13 cellular contexts compared by ENCODE assay signal in genomic region chr17:18643124-18643523, GRCh38. TPM values are rescaled to one million over a fixed set of nuclear protein-coding genes. Genes with fewer than 3 reads are reported as not detected.
"Had no signal": no experiment of that assay in that cellular context is flagged by ENCODE, and none has a peak within 500 bp of the region (broad histone marks: within the 10 kb centered on the region; RNA-seq: fewer than 3 reads in every experiment).

No MANE protein-coding gene starts in this region.

RNA-seq across cellular contexts. Expression of gene TBC1D28, which starts 1.1 kb away (rescaled TPM):
- total RNA-seq: activated CD4-positive, alpha-beta memory T cell treated with anti-CD3 and anti-CD28 coated beads, Interleukin-2, amount 10 ng/mL, durations not matched to agents 7 days and 5 days; activated CD4-positive, alpha-beta T cell treated with anti-CD3 and anti-CD28 coated beads for 36 hours; activated CD4-positive, alpha-beta T cell treated with anti-CD3 and anti-CD28 coated beads, Interleukin-2, amount 10 ng/mL, durations not matched to agents 7 days and 5 days; activated CD8-positive, alpha-beta memory T cell treated with anti-CD3 and anti-CD28 coated beads, Interleukin-2, amount 10 ng/mL, durations not matched to agents 7 days and 5 days; activated CD8-positive, alpha-beta T cell treated with anti-CD3 and anti-CD28 coated beads, Interleukin-2, amount 10 ng/mL, durations not matched to agents 7 days and 5 days; activated naive CD8-positive, alpha-beta T cell treated with anti-CD3 and anti-CD28 coated beads, Interleukin-2, amount 10 ng/mL, durations not matched to agents 7 days and 5 days; activated T-helper 2 cell treated with anti-CD3 and anti-CD28 coated beads, Interferon-gamma antibody, Interleukin-2, Interleukin-4, amounts not matched to agents 10 μg/mL and 5 μg/mL and 100 μg/mL, durations not matched to agents 14 hours and 24 hours and 36 hours; ascending aorta; cardiac muscle cell; chondrocyte; T-helper 17 cell; T-helper 2 cell treated with Interferon-gamma antibody and Interleukin-4, amounts not matched to agents 100 ng/mL and 5 ng/mL, for 36 hours had no signal
- polyA plus RNA-seq: adipose tissue, cardiac muscle cell had no signal
